Comparison of ENCODE assay signal across 10 cellular contexts in genomic region chr9:134375430-134376385, GRCh38. TPM values are rescaled to one million over a fixed set of nuclear protein-coding genes. Genes with fewer than 3 reads are reported as not detected.
A peak's percentile ranks its signal among the peaks of the same experiment; 100 is the strongest.
DNase-seq lines count a peak whose midpoint lies in the region; ATAC-seq and TF ChIP-seq lines count a peak whose summit lies in the region.
"Had no signal": no experiment of that assay in that cellular context is flagged by ENCODE, and none has a peak within 500 bp of the region (broad histone marks: within the 10 kb centered on the region; RNA-seq: fewer than 3 reads in every experiment).

No MANE protein-coding gene starts in this region.

- H3K36me3 ChIP-seq in esophagus squamous epithelium (no peaks in the 10 kb centered on the region), muscle layer of colon (ENCODE audit: insufficient read depth, low read length) (no peaks in the 10 kb centered on the region), urinary bladder (ENCODE audit: insufficient read depth) (no peaks in the 10 kb centered on the region)
- H3K36me3 ChIP-seq: SJSA1 had no signal

- H3K4me3 ChIP-seq in esophagus squamous epithelium (peak overlapping the region in 3 of 4 donors; percentile 12 to 50 (median 28)), muscle layer of colon (ENCODE audit: low read depth in 1 of 2, low read length in 2 of 2) (no peak overlapping the region), urinary bladder (ENCODE audit: low read depth, low read length) (no peak overlapping the region)
- H3K4me3 ChIP-seq: SJSA1 had no signal

- no peak for TF ChIP-seq CTCF in esophagus squamous epithelium (IDR thresholded peaks at IDR 0.05)

- 17 to 60% methylated on average over 2 to 8 of the region's 38 CpGs for WGBS in esophagus squamous epithelium, 2 donors
- 18% methylated on average over 38 of the region's 38 CpGs for WGBS in urinary bladder

- H3K27me3 ChIP-seq in esophagus squamous epithelium (no peaks in the 10 kb centered on the region), muscle layer of colon (ENCODE audit: control insufficient read depth in 1 of 2, insufficient read depth in 2 of 2, low read length in 2 of 2) (no peaks in the 10 kb centered on the region)
- H3K27me3 ChIP-seq: SJSA1 had no signal

- H3K4me1 ChIP-seq in esophagus squamous epithelium (peaks cover 98 to 100% (median 100%) of the 10 kb centered on the region in 3 donors), muscle layer of colon (ENCODE audit: insufficient read depth, low read length) (peaks cover 62% of the 10 kb centered on the region), urinary bladder (ENCODE audit: insufficient read depth) (no peaks in the 10 kb centered on the region)

- H3K9me3 ChIP-seq in esophagus squamous epithelium: no peaks in the 10 kb centered on the region
- no peaks in the 10 kb centered on the region for H3K9me3 ChIP-seq in muscle layer of colon (ENCODE audit: low read length)
- H3K9me3 ChIP-seq: SJSA1 had no signal

- TF ChIP-seq POLR2A in esophagus squamous epithelium (IDR thresholded peaks at IDR 0.05): no peak

- intact Hi-C loops in esophagus squamous epithelium (cut with DNase I): no loop called here

- peak overlapping the region; percentile 89 to 96 (median 94) for H3K27ac ChIP-seq in esophagus squamous epithelium
- peak overlapping the region; percentile 79 for H3K27ac ChIP-seq in muscle layer of colon (ENCODE audit: low read depth, low read length)
- peak overlapping the region; percentile 87 for H3K27ac ChIP-seq in urinary bladder (ENCODE audit: low read depth)
- H3K27ac ChIP-seq: 22Rv1 had no signal

- H3K9ac ChIP-seq in muscle layer of colon (ENCODE audit: low read length): peak overlapping the region; percentile 20

- peak in 2 of 3 experiments; percentile 56 to 80 for DNase-seq in NCI-H1417 (lab: John Stamatoyannopoulos, UW)
- no peak for DNase-seq in NCI-H1417 treated with DMSO at 0.1 percent for 48 hours (lab: John Stamatoyannopoulos, UW)
- DNase-seq in esophagus squamous epithelium (lab: John Stamatoyannopoulos, UW): no peak
- DNase-seq in H4 (ENCODE audit: low spot score): no peak
- no peak for DNase-seq in activated gamma-delta T cell (lab: John Stamatoyannopoulos, UW)

- no peak for ATAC-seq in GM21737 (IDR thresholded peaks at IDR 0.05; ENCODE audit: unreplicated experiment)

RNA-seq across cellular contexts. Expression of gene RXRA, which starts 49.5 kb away (rescaled TPM):
- total RNA-seq in esophagus squamous epithelium: 10 to 100 TPM; 41.8 to 83.1 (median 50.4) TPM
- 19.7 TPM for total RNA-seq in urinary bladder
- polyA plus RNA-seq in urinary bladder: 70.6 TPM
- total RNA-seq in H4 (2014; rRNA removed; shearing (Covaris generic)): 11.2 and 12.8 TPM in 2 replicates

Comparison
In these comparisons a context has a peak if more than half of its experiments do, and no peak if none do; other contexts are left out.
1. DNase-seq: peak in NCI-H1417 (2 of 3); none in NCI-H1417 treated with DMSO at 0.1 percent for 48 hours (single experiment), esophagus squamous epithelium (single experiment), H4 (single experiment) and activated gamma-delta T cell (single experiment).
2. H3K4me3 ChIP-seq: peak in esophagus squamous epithelium (3 of 4); none in muscle layer of colon (0 of 2) and urinary bladder (single experiment).
3. Peak in every context shown above with its lines, with median percentiles within 50 percentile points of each other: H3K27ac ChIP-seq.